1 cellular context compared by ENCODE assay signal in genomic region chr17:60142872-60143499, GRCh38.
TF ChIP-seq lines count a peak whose summit lies in the region.

No MANE protein-coding gene starts in this region.

TF ChIP-seq in K562, 482 proteins besides CTCF, POLR2A, EP300 and RAD21 (continues in another document):
- TF ChIP-seq HMGXB4 (CRISPR knock-in tag; IDR thresholded peaks at IDR 0.05): no peak
- no peak for TF ChIP-seq ZNF121 (CRISPR knock-in tag; conservative IDR thresholded peaks at IDR 0.05)
- TF ChIP-seq C11orf30 (IDR thresholded peaks at IDR 0.05; ENCODE audit: low read depth): no peak
- 0 out of 2 replicates have a peak, but pooled peaks have one; percentile 28 for TF ChIP-seq ARID2 (IDR thresholded peaks at IDR 0.05)
- TF ChIP-seq HDAC6 (IDR thresholded peaks at IDR 0.05; ENCODE audit: low read depth, low read length): no peak
- no peak for TF ChIP-seq JUN (IDR thresholded peaks at IDR 0.05; ENCODE audit: borderline replicate concordance, low read depth, low read length)
- no peak for TF ChIP-seq JUN (CRISPR knock-in tag; IDR thresholded peaks at IDR 0.05; ENCODE audit: borderline replicate concordance)
- TF ChIP-seq GABPB2 (CRISPR knock-in tag; conservative IDR thresholded peaks at IDR 0.05): no peak
- 0 out of 2 replicates have a peak, but pooled peaks have one; percentile 17 for TF ChIP-seq ZBTB33 (CRISPR knock-in tag; IDR thresholded peaks at IDR 0.05)
- TF ChIP-seq EHMT2 (IDR thresholded peaks at IDR 0.05): peak; percentile 65
- no peak for TF ChIP-seq HEY1 (CRISPR knock-in tag; IDR thresholded peaks at IDR 0.05; ENCODE audit: borderline replicate concordance)
- no peak for TF ChIP-seq THRAP3 (IDR thresholded peaks at IDR 0.05; ENCODE audit: borderline replicate concordance)
- no peak for TF ChIP-seq KDM4B (IDR thresholded peaks at IDR 0.05; ENCODE audit: borderline replicate concordance in 2 of 2, low read depth in 1 of 2)
- TF ChIP-seq ZNF449 (CRISPR knock-in tag; IDR thresholded peaks at IDR 0.05): no peak
- peak; percentile 74 for TF ChIP-seq DEAF1 (CRISPR knock-in tag; IDR thresholded peaks at IDR 0.05)
- TF ChIP-seq JUNB (CRISPR knock-in tag; conservative IDR thresholded peaks at IDR 0.05): no peak
- TF ChIP-seq XRCC5 (IDR thresholded peaks at IDR 0.05; ENCODE audit: low read depth, low read length): 0 out of 2 replicates have a peak, but pooled peaks have one; percentile 38
- TF ChIP-seq RCOR1 (IDR thresholded peaks at IDR 0.05; ENCODE audit: borderline replicate concordance in 1 of 2, low read depth in 2 of 2, low read length in 2 of 2): peak in 1 of 2 experiments; percentile 55; a peak in 1 of 4 replicates
- TF ChIP-seq TFAP4 (CRISPR knock-in tag; IDR thresholded peaks at IDR 0.05; ENCODE audit: borderline replicate concordance): 0 out of 2 replicates have a peak, but pooled peaks have one; percentile 42
- TF ChIP-seq TEAD1 (CRISPR knock-in tag; IDR thresholded peaks at IDR 0.05): 0 out of 4 replicates have a peak, but pooled peaks of 1 of the 2 experiments have one; percentile 26
- peak; percentile 33; the same call in 1 of the 2 replicates for TF ChIP-seq MYC (IDR thresholded peaks at IDR 0.05; ENCODE audit: low read depth, low read length)
- no peak for TF ChIP-seq MYC (CRISPR knock-in tag; IDR thresholded peaks at IDR 0.05; ENCODE audit: borderline replicate concordance, low read depth)
- no peak for TF ChIP-seq ZNF12 (CRISPR knock-in tag; IDR thresholded peaks at IDR 0.05)
- TF ChIP-seq SMAD4 (CRISPR knock-in tag; conservative IDR thresholded peaks at IDR 0.05): 0 out of 2 replicates have a peak, but pooled peaks have one; percentile 21
- TF ChIP-seq ZBTB5 (IDR thresholded peaks at IDR 0.05): no peak
- peak in 1 of 3 experiments; percentile 72; a peak in 1 of 6 replicates for TF ChIP-seq ZBTB11 (CRISPR knock-in tag; IDR thresholded peaks at IDR 0.05)
- TF ChIP-seq CHD4 (IDR thresholded peaks at IDR 0.05; ENCODE audit: insufficient read depth, insufficient replicate concordance, low read depth, low read length, poor library complexity, severe bottlenecking): no peak
- TF ChIP-seq CTCFL (IDR thresholded peaks at IDR 0.05; ENCODE audit: borderline replicate concordance, insufficient read depth, low read depth, low read length, poor library complexity, severe bottlenecking): peak; percentile 17
- peak; percentile 80 for TF ChIP-seq SMC3 (conservative IDR thresholded peaks at IDR 0.05; ENCODE audit: insufficient read depth, low read depth, low read length)
- peak; percentile 37; the same call in 1 of the 2 replicates for TF ChIP-seq VEZF1 (CRISPR knock-in tag; IDR thresholded peaks at IDR 0.05)
- peak; percentile 96 for TF ChIP-seq ZNF384 (IDR thresholded peaks at IDR 0.05; ENCODE audit: low read depth, low read length)
- 0 out of 2 replicates have a peak, but pooled peaks have one; percentile 15 for TF ChIP-seq RB1 (IDR thresholded peaks at IDR 0.05; ENCODE audit: low read depth)
- TF ChIP-seq ERF (CRISPR knock-in tag; IDR thresholded peaks at IDR 0.05): no peak
- no peak for TF ChIP-seq FOXP1 (CRISPR knock-in tag; IDR thresholded peaks at IDR 0.05)
- no peak for TF ChIP-seq HDAC2 (IDR thresholded peaks at IDR 0.05)
- TF ChIP-seq ZNF165 (CRISPR knock-in tag; IDR thresholded peaks at IDR 0.05; ENCODE audit: borderline replicate concordance): no peak
- TF ChIP-seq PURB (CRISPR knock-in tag; IDR thresholded peaks at IDR 0.05; ENCODE audit: low read depth): no peak
- TF ChIP-seq DDX20 (tag; IDR thresholded peaks at IDR 0.05; ENCODE audit: low read depth): no peak
- TF ChIP-seq JUND (IDR thresholded peaks at IDR 0.05; ENCODE audit: borderline replicate concordance, low read depth, low read length): 0 out of 2 replicates have a peak, but pooled peaks have one; percentile 31
- TF ChIP-seq JUND (tag; IDR thresholded peaks at IDR 0.05; ENCODE audit: borderline replicate concordance, low read depth, low read length): no peak
- peak; percentile 45; the same call in 1 of the 2 replicates for TF ChIP-seq CC2D1A (IDR thresholded peaks at IDR 0.05)
- 0 out of 2 replicates have a peak, but pooled peaks have one; percentile 16 for TF ChIP-seq HMBOX1 (IDR thresholded peaks at IDR 0.05)
- no peak for TF ChIP-seq GATAD2B (IDR thresholded peaks at IDR 0.05; ENCODE audit: borderline replicate concordance)
- no peak for TF ChIP-seq OTX1 (CRISPR knock-in tag; IDR thresholded peaks at IDR 0.05)
- peak in 1 of 2 experiments; percentile 30; a peak in 1 of 4 replicates for TF ChIP-seq SRF (CRISPR knock-in tag; IDR thresholded peaks at IDR 0.05)
- peak; percentile 30 for TF ChIP-seq CREM (IDR thresholded peaks at IDR 0.05; ENCODE audit: low read depth)
